11 cellular contexts compared by ENCODE assay signal in genomic region chr5:150065346-150065745, GRCh38. TPM values are rescaled to one million over a fixed set of nuclear protein-coding genes. Genes with fewer than 3 reads are reported as not detected.
DNase-seq lines count a peak whose midpoint lies in the region; FAIRE-seq and TF ChIP-seq lines count a peak whose summit lies in the region.
"Had no signal": no experiment of that assay in that cellular context is flagged by ENCODE, and none has a peak within 500 bp of the region (broad histone marks: within the 10 kb centered on the region; RNA-seq: fewer than 3 reads in every experiment).

No MANE protein-coding gene starts in this region.

- DNase-seq in AG20443 (ENCODE audit: low spot score) (peak; percentile 67), RCC 7860 (ENCODE audit: low spot score) (peak; percentile 77), fibroblast of peridontal ligament (ENCODE audit: extremely low read depth) (peak; percentile 32), neuronal stem cell (ENCODE audit: low spot score) (no peak), mesendoderm (no peak), HEK293T (ENCODE audit: extremely low spot score) (no peak)
- DNase-seq in stimulated activated CD4-positive, alpha-beta T cell treated with anti-CD3 and anti-CD28 coated beads, Interleukin-2, amount 100 ng/mL, for 24 hours, result no peak
- no peak for DNase-seq in activated CD4-positive, alpha-beta T cell treated with anti-CD3 and anti-CD28 coated beads, Interleukin-2, amount 50 U/mL, for 48 hours
- DNase-seq: activated gamma-delta T cell; CD4-positive, CD25-positive, alpha-beta regulatory T cell; NCI-H2081 had no signal

- H3K27ac ChIP-seq in neuronal stem cell (replicated peaks; ENCODE audit: low read length) (no peak overlapping the region), mesendoderm (ENCODE audit: low read depth, low read length) (no peak overlapping the region)

- H3K23ac ChIP-seq in neuronal stem cell (ENCODE audit: low read depth, low read length, poor library complexity) (no peak overlapping the region), mesendoderm (ENCODE audit: low read length) (no peak overlapping the region)

- H3K79me2 ChIP-seq in mesendoderm (ENCODE audit: control insufficient read depth, insufficient read depth, low read length), result no peaks in the 10 kb centered on the region

- no peak overlapping the region for H3K4me2 ChIP-seq in neuronal stem cell (ENCODE audit: insufficient read depth, low read length, poor library complexity, severe bottlenecking)
- H3K4me2 ChIP-seq in mesendoderm (ENCODE audit: low read length), result no peak overlapping the region

- no peak overlapping the region for H3K14ac ChIP-seq in neuronal stem cell (ENCODE audit: low read length)

- H3K27me3 ChIP-seq in neuronal stem cell (ENCODE audit: control insufficient read depth in 3 of 3, insufficient read depth in 3 of 3, low read depth in 1 of 3, low read length in 3 of 3) (peaks cover 0 to 40% (median 0%) of the 10 kb centered on the region in 3 experiments), mesendoderm (ENCODE audit: insufficient read depth, low read length, poor library complexity) (no peaks in the 10 kb centered on the region)

- H2BK15ac ChIP-seq in neuronal stem cell (ENCODE audit: low read length), result peak overlapping the region; percentile 6
- no peak overlapping the region for H2BK15ac ChIP-seq in mesendoderm (replicated peaks; ENCODE audit: low read depth)

- H3K4ac ChIP-seq in neuronal stem cell (ENCODE audit: low read length) (no peak overlapping the region), mesendoderm (ENCODE audit: low read depth, low read length) (no peak overlapping the region)

- H3K56ac ChIP-seq in mesendoderm (ENCODE audit: low read length), result no peak overlapping the region

- H3K36me3 ChIP-seq in neuronal stem cell (replicated peaks in 1 of 2; ENCODE audit: control insufficient read depth in 2 of 2, insufficient read depth in 2 of 2, low read length in 2 of 2) (no peaks in the 10 kb centered on the region), mesendoderm (ENCODE audit: control insufficient read depth, insufficient read depth, low read length) (no peaks in the 10 kb centered on the region)

- H3K9me3 ChIP-seq in neuronal stem cell (replicated peaks in 1 of 2; ENCODE audit: control insufficient read depth in 2 of 2, insufficient read depth in 1 of 2, low read depth in 1 of 2, low read length in 2 of 2), result no peaks in the 10 kb centered on the region

- no peak overlapping the region for H2BK12ac ChIP-seq in neuronal stem cell (ENCODE audit: low read length)

- H2AFZ ChIP-seq in neuronal stem cell (ENCODE audit: low read length), result peak overlapping the region; percentile 66

- POLR2A ChIA-PET in HEK293T (lab: Yijun Ruan, JAX), result interaction anchor here (0.8 to 1.0 kb wide), 2 partner anchors 12 to 65 kb away, joined by 4 read pairs; partner anchors contain the start of genes HMGXB3 and TIGD6

- H4K5ac ChIP-seq in mesendoderm (ENCODE audit: low read length), result no peak overlapping the region

- peak overlapping the region; percentile 15 for H3K18ac ChIP-seq in neuronal stem cell (ENCODE audit: low read length)
- H3K18ac ChIP-seq in mesendoderm (ENCODE audit: low read length), result no peak overlapping the region

- H3K4me1 ChIP-seq in neuronal stem cell (ENCODE audit: control insufficient read depth in 2 of 2, insufficient read depth in 1 of 2, low read depth in 1 of 2, low read length in 2 of 2) (peaks cover 0 to 13% of the 10 kb centered on the region in 2 donors), mesendoderm (ENCODE audit: control insufficient read depth, low read depth, low read length) (no peaks in the 10 kb centered on the region)

- H3K4me3 ChIP-seq in neuronal stem cell (ENCODE audit: low read length in 2 of 2), result no peak overlapping the region
- H3K4me3 ChIP-seq in mesendoderm (ENCODE audit: low read length), result no peak overlapping the region

- H2AK5ac ChIP-seq in neuronal stem cell (ENCODE audit: low read depth, low read length) (peak overlapping the region; percentile 87), mesendoderm (ENCODE audit: low read length) (no peak overlapping the region)

- FAIRE-seq in RCC 7860 (lab: Jason Lieb, UNC), result peak; percentile 82

- CTCF ChIA-PET in HEK293T (lab: Yijun Ruan, JAX), result no interaction called here

- H3K79me1 ChIP-seq in neuronal stem cell (ENCODE audit: low read depth, low read length) (no peaks in the 10 kb centered on the region), mesendoderm (ENCODE audit: low read length) (no peaks in the 10 kb centered on the region)

- H4K8ac ChIP-seq in neuronal stem cell (ENCODE audit: low read depth, low read length) (no peak overlapping the region), mesendoderm (ENCODE audit: low read depth, low read length) (no peak overlapping the region)

- H2BK120ac ChIP-seq in neuronal stem cell (ENCODE audit: low read depth, low read length), result no peak overlapping the region
- no peak overlapping the region for H2BK120ac ChIP-seq in mesendoderm (ENCODE audit: low read depth, low read length)

- no peak overlapping the region for H4K91ac ChIP-seq in neuronal stem cell (ENCODE audit: low read depth, low read length, poor library complexity)

- H3K9ac ChIP-seq in neuronal stem cell (ENCODE audit: low read depth, low read length, poor library complexity), result no peak overlapping the region
- H3K9ac ChIP-seq in mesendoderm (ENCODE audit: low read length), result no peak overlapping the region

- WGBS in neuronal stem cell (ENCODE audit: extremely low coverage in 2 of 2, insufficient read length in 2 of 2, insufficient replicate concordance in 1 of 2), 2 donors, result no CpG with 5 or more reads among the region's 6 CpGs
- WGBS in mesendoderm (ENCODE audit: extremely low coverage, insufficient coverage, low lambda C conversion rate), result no CpG with 5 or more reads among the region's 6 CpGs

- no peak overlapping the region for H2BK5ac ChIP-seq in neuronal stem cell (ENCODE audit: low read length)
- no peak overlapping the region for H2BK5ac ChIP-seq in mesendoderm (ENCODE audit: low read length)

TF ChIP-seq in HEK293T, 16 proteins besides CTCF, POLR2A, EP300 and RAD21:
- TF ChIP-seq L3MBTL2 (conservative IDR thresholded peaks at IDR 0.05) (no peak), FOXA1 (IDR thresholded peaks at IDR 0.05) (no peak), NFRKB (IDR thresholded peaks at IDR 0.05) (no peak), ARNT (IDR thresholded peaks at IDR 0.05) (no peak), SP1 (IDR thresholded peaks at IDR 0.05) (no peak)
TF ChIP-seq in HEK293T: peak in this region for 0.

RNA-seq across cellular contexts. Expression of gene CSF1R, which starts 21.0 kb away (rescaled TPM):
- not detected for polyA plus RNA-seq in neuronal stem cell (2013, experiment 1 of 2)
- polyA plus RNA-seq in neuronal stem cell (2013, experiment 2 of 2), result not detected
- polyA plus RNA-seq in mesendoderm (2013, experiment 1 of 2), result 0.04 TPM
- 0.11 TPM for polyA plus RNA-seq in mesendoderm (2013, experiment 2 of 2)

Comparison
In these comparisons a context has a peak if more than half of its experiments do, and no peak if none do; other contexts are left out.
1. DNase-seq: peak in AG20443 (single experiment), RCC 7860 (single experiment) and fibroblast of peridontal ligament (single experiment); none in neuronal stem cell (single experiment), mesendoderm (single experiment), stimulated activated CD4-positive, alpha-beta T cell treated with anti-CD3 and anti-CD28 coated beads, Interleukin-2, amount 100 ng/mL, for 24 hours (0 of 2), activated CD4-positive, alpha-beta T cell treated with anti-CD3 and anti-CD28 coated beads, Interleukin-2, amount 50 U/mL, for 48 hours (0 of 2) and HEK293T (single experiment).